8 cellular contexts compared by ENCODE assay signal in the genomic region with DNA sequence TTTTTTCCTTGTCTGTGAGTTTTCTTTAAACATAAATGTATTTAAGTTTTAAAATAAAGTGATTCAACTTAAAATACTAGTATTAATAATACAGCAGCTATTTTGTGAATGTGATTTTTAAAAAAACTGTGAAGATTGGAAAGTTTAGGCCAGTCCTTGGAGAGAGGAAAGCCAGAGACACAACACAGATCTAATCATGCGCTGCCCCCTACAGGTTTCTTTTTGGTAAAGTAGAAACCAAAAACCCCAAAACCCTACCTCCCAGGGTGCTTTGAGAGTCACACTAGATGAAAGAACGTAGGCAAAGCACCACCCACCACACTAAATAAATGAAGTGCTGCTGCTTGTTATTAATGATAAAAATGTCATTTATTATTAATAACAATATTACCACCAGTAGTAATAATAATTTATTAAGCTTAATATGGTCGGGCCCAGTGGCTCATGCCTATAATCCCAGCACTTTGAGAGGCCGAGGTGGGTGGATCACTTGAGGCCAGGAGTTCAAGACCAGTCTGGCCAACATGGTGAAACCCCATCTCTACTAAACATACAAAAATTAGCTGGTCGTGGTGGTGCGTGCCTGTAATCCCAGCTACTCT. TPM values are rescaled to one million over a fixed set of nuclear protein-coding genes. Genes with fewer than 3 reads are reported as not detected.
A peak's percentile ranks its signal among the peaks of the same experiment; 100 is the strongest.
DNase-seq lines count a peak whose midpoint lies in the region; ATAC-seq and TF ChIP-seq lines count a peak whose summit lies in the region.

No MANE protein-coding gene starts in this region.

- H3K4me1 ChIP-seq in suprapubic skin, result peaks cover 11% of the 10 kb centered on the region

- H3K9me3 Mint-ChIP-seq in endothelial cell (ENCODE audit: unreplicated experiment) (no peaks in the 10 kb centered on the region), naive B cell (peaks cover 0 to 2% (median 0%) of the 10 kb centered on the region in 7 donors)

- peaks cover 27% of the 10 kb centered on the region for H3K36me3 ChIP-seq in suprapubic skin

- H3K9me3 ChIP-seq in suprapubic skin, result no peaks in the 10 kb centered on the region

- H3K27me3 ChIP-seq in suprapubic skin, result no peaks in the 10 kb centered on the region

- 78% methylated on average over 6 of the region's 6 CpGs for WGBS in suprapubic skin

- DNase-seq in AG08396 (ENCODE audit: low spot score) (peak; percentile 60), NCI-H2227 (lab: John Stamatoyannopoulos, UW; ENCODE audit: unreplicated experiment) (peak; percentile 77), endothelial cell (ENCODE audit: low spot score) (peak; percentile 54), naive B cell (peak; percentile 50), suprapubic skin (ENCODE audit: low spot score in 2 of 2) (no peak)

- TF ChIP-seq CTCF in endothelial cell (IDR thresholded peaks at IDR 0.05; ENCODE audit: unreplicated experiment) (peak; percentile 66), suprapubic skin (IDR thresholded peaks at IDR 0.05) (peak; percentile 34 to 47)

- H3K36me3 Mint-ChIP-seq in endothelial cell (ENCODE audit: low read depth, unreplicated experiment) (peaks cover 12% of the 10 kb centered on the region), naive B cell (peaks cover 7 to 15% of the 10 kb centered on the region in 2 donors)

- peak; percentile 47 for ATAC-seq in GM18498 (IDR thresholded peaks at IDR 0.05; ENCODE audit: unreplicated experiment)
- ATAC-seq in activated CD4-positive, CD25-positive, alpha-beta regulatory T cell treated with anti-CD3 and anti-CD28 coated beads, Interleukin-2, amount 50 U/mL, for 24 hours, result peak; percentile 72 to 74
- ATAC-seq in naive B cell (ENCODE audit: low read depth in 2 of 2), result peak; percentile 68 to 82
- ATAC-seq in HG02884 (IDR thresholded peaks at IDR 0.05; ENCODE audit: unreplicated experiment), result no peak

- H3K4me1 Mint-ChIP-seq in endothelial cell (ENCODE audit: unreplicated experiment) (peaks cover 14% of the 10 kb centered on the region), naive B cell (peaks cover 4 to 20% (median 6%) of the 10 kb centered on the region in 3 donors)

- H3K27ac ChIP-seq in suprapubic skin, result no peak overlapping the region

- H3K4me3 Mint-ChIP-seq in endothelial cell (ENCODE audit: unreplicated experiment) (no peak overlapping the region), naive B cell (no peak overlapping the region)

- no peak for TF ChIP-seq EP300 in suprapubic skin (IDR thresholded peaks at IDR 0.05)

- H3K4me3 ChIP-seq in suprapubic skin, result no peak overlapping the region

- H3K27me3 Mint-ChIP-seq in endothelial cell (ENCODE audit: unreplicated experiment) (peaks cover 3% of the 10 kb centered on the region), naive B cell (no peaks in the 10 kb centered on the region)

- TF ChIP-seq POLR2A in suprapubic skin (IDR thresholded peaks at IDR 0.05), result no peak

- H3K27ac Mint-ChIP-seq in endothelial cell (ENCODE audit: unreplicated experiment), result no peak overlapping the region
- H3K27ac Mint-ChIP-seq in naive B cell, result no peak overlapping the region

RNA-seq across cellular contexts. Expression of a gene that starts 33.7 kb away (rescaled TPM):
- total RNA-seq in endothelial cell (ENCODE audit: unreplicated experiment) (10.5 TPM), suprapubic skin (10 to 100 TPM in 2 of 4 donors, 1 to 10 TPM in 2; 5.7 to 15.6 (median 9.2) TPM)
- polyA plus RNA-seq in naive B cell (ENCODE audit: low read depth in 6 of 6), result 10 to 100 TPM in 3 of 6 donors, 1 to 10 TPM in 3; 6.4 to 14.2 (median 10.7) TPM

Comparison
In these comparisons a context has a peak if more than half of its experiments do, and no peak if none do; other contexts are left out.
1. DNase-seq: peak in AG08396 (single experiment), NCI-H2227 (single experiment), endothelial cell (single experiment) and naive B cell (single experiment); none in suprapubic skin (0 of 2).